Comparison of ENCODE assay signal across 10 cellular contexts in the genomic region with DNA sequence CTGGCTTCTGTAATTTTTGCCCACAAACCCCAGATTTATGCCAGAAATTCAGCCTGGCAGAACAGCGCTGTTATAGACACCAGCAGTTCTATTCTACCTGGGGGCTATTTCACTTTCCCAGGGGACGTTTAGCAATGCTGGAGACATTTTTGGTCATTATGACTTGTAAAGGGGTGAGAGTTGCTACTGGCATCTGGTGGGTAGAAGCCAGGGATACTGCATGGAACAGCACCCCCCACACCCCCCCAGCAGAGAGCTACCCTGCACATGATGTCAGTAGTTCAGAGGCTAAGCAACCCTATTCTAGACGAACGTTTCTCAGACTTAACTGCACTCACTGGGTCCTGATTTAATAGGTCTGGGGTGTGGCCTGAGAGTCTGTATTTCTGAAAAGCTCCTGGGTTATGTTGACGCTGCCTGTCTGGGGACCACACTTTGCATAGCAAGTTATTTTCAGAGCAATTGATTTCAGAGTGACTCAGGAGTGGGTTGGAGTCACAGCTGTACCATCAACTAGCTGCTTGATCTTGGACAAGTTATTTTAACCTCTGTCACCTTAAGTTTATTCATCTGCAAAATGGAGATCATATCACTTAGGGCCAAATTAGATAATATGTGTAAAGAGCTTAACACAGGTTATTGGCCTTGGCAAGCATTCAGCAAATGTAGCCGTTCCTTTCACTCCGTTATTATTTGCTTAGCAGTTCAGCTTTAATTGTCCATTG. TPM values are rescaled to one million over a fixed set of nuclear protein-coding genes. Genes with fewer than 3 reads are reported as not detected.
A peak's percentile ranks its signal among the peaks of the same experiment; 100 is the strongest.
DNase-seq lines count a peak whose midpoint lies in the region; ATAC-seq lines count a peak whose summit lies in the region.
"Had no signal": no experiment of that assay in that cellular context is flagged by ENCODE, and none has a peak within 500 bp of the region (broad histone marks: within the 10 kb centered on the region; RNA-seq: fewer than 3 reads in every experiment).

No MANE protein-coding gene starts in this region.

- no peak overlapping the region for H2BK15ac ChIP-seq in neuronal stem cell (ENCODE audit: low read length)

- no peak overlapping the region for H2AK5ac ChIP-seq in neuronal stem cell (ENCODE audit: low read depth, low read length)

- WGBS in neuronal stem cell (ENCODE audit: extremely low coverage in 2 of 2, insufficient read length in 2 of 2, insufficient replicate concordance in 1 of 2), 2 donors, result no CpG with 5 or more reads among the region's 7 CpGs

- no peak overlapping the region for H3K4me3 ChIP-seq in neuronal stem cell (ENCODE audit: low read length in 2 of 2)
- H3K4me3 ChIP-seq: upper lobe of right lung had no signal

- H3K4me1 Mint-ChIP-seq in activated T-helper 17 cell treated with anti-CD3 and anti-CD28 coated beads, Interleukin-2, amount 50 U/mL, for 72 hours, result peaks cover 58% of the 10 kb centered on the region

- H3K27ac Mint-ChIP-seq in activated T-helper 17 cell treated with anti-CD3 and anti-CD28 coated beads, Interleukin-2, amount 50 U/mL, for 72 hours, result no peak overlapping the region
- H3K27ac Mint-ChIP-seq: progenitor cell of endocrine pancreas had no signal

- no peak overlapping the region for H3K18ac ChIP-seq in neuronal stem cell (ENCODE audit: low read length)

- no peaks in the 10 kb centered on the region for H3K36me3 ChIP-seq in neuronal stem cell (replicated peaks in 1 of 2; ENCODE audit: control insufficient read depth in 2 of 2, insufficient read depth in 2 of 2, low read length in 2 of 2)
- H3K36me3 ChIP-seq: upper lobe of right lung had no signal

- H3K23ac ChIP-seq in neuronal stem cell (ENCODE audit: low read depth, low read length, poor library complexity), result no peak overlapping the region

- no peak overlapping the region for H4K8ac ChIP-seq in neuronal stem cell (ENCODE audit: low read depth, low read length)

- H3K4me2 ChIP-seq in neuronal stem cell (ENCODE audit: insufficient read depth, low read length, poor library complexity, severe bottlenecking), result no peak overlapping the region

- peaks cover 3% of the 10 kb centered on the region for H3K9me3 Mint-ChIP-seq in activated T-helper 17 cell treated with anti-CD3 and anti-CD28 coated beads, Interleukin-2, amount 50 U/mL, for 72 hours

- H2BK12ac ChIP-seq in neuronal stem cell (ENCODE audit: low read length), result no peak overlapping the region

- H3K4ac ChIP-seq in neuronal stem cell (ENCODE audit: low read length), result no peak overlapping the region

- H3K9ac ChIP-seq in neuronal stem cell (ENCODE audit: low read depth, low read length, poor library complexity), result no peak overlapping the region

- no peaks in the 10 kb centered on the region for H3K79me1 ChIP-seq in neuronal stem cell (ENCODE audit: low read depth, low read length)

- H3K36me3 Mint-ChIP-seq in activated T-helper 17 cell treated with anti-CD3 and anti-CD28 coated beads, Interleukin-2, amount 50 U/mL, for 72 hours (ENCODE audit: low read depth), result peaks cover 7% of the 10 kb centered on the region

- H2AFZ ChIP-seq in neuronal stem cell (ENCODE audit: low read length), result no peak overlapping the region

- ATAC-seq in GM18498 (IDR thresholded peaks at IDR 0.05; ENCODE audit: unreplicated experiment) (peak; percentile 97), GM21526 (IDR thresholded peaks at IDR 0.05; ENCODE audit: low FRiP score, unreplicated experiment) (peak; percentile 94), HG03521 (IDR thresholded peaks at IDR 0.05; ENCODE audit: unreplicated experiment) (peak; percentile 96)
- ATAC-seq in activated T-helper 17 cell treated with anti-CD3 and anti-CD28 coated beads, Interleukin-2, amount 50 U/mL, for 72 hours (replicated peaks), result peak; percentile 60
- ATAC-seq: upper lobe of right lung had no signal

- no peak overlapping the region for H3K4me3 Mint-ChIP-seq in activated T-helper 17 cell treated with anti-CD3 and anti-CD28 coated beads, Interleukin-2, amount 50 U/mL, for 72 hours

- H3K9me3 ChIP-seq in neuronal stem cell (replicated peaks in 1 of 2; ENCODE audit: control insufficient read depth in 2 of 2, insufficient read depth in 1 of 2, low read depth in 1 of 2, low read length in 2 of 2), result no peaks in the 10 kb centered on the region
- H3K9me3 ChIP-seq: upper lobe of right lung had no signal

- H2BK120ac ChIP-seq in neuronal stem cell (ENCODE audit: low read depth, low read length), result no peak overlapping the region

- H4K91ac ChIP-seq in neuronal stem cell (ENCODE audit: low read depth, low read length, poor library complexity), result no peak overlapping the region

- no peak overlapping the region for H3K27ac ChIP-seq in neuronal stem cell (replicated peaks; ENCODE audit: low read length)
- H3K27ac ChIP-seq: upper lobe of right lung had no signal

- H3K14ac ChIP-seq in neuronal stem cell (ENCODE audit: low read length), result no peak overlapping the region

- H3K4me1 ChIP-seq in neuronal stem cell (ENCODE audit: control insufficient read depth in 2 of 2, insufficient read depth in 1 of 2, low read depth in 1 of 2, low read length in 2 of 2), result peaks cover 0 to 7% of the 10 kb centered on the region in 2 donors

- no peak overlapping the region for H2BK5ac ChIP-seq in neuronal stem cell (ENCODE audit: low read length)

- no peaks in the 10 kb centered on the region for H3K27me3 Mint-ChIP-seq in activated T-helper 17 cell treated with anti-CD3 and anti-CD28 coated beads, Interleukin-2, amount 50 U/mL, for 72 hours

- DNase-seq in glomerular visceral epithelial cell (ENCODE audit: extremely low spot score), result no peak
- no peak for DNase-seq in NCI-H128 (lab: John Stamatoyannopoulos, UW; ENCODE audit: unreplicated experiment)
- no peak for DNase-seq in neuronal stem cell (ENCODE audit: low spot score)
- no peak for DNase-seq in HPDE6-E6E7 (ENCODE audit: extremely low spot score)
- DNase-seq: upper lobe of right lung had no signal

- H3K27me3 ChIP-seq in neuronal stem cell (ENCODE audit: control insufficient read depth in 3 of 3, insufficient read depth in 3 of 3, low read depth in 1 of 3, low read length in 3 of 3), result no peaks in the 10 kb centered on the region
- H3K27me3 ChIP-seq: upper lobe of right lung had no signal

RNA-seq across cellular contexts. Expression of a gene that starts 48.5 kb away (rescaled TPM):
- total RNA-seq in activated T-helper 17 cell treated with anti-CD3 and anti-CD28 coated beads, Interleukin-2, amount 50 U/mL, for 72 hours, result 10 to 100 TPM; 36.2 to 61.7 TPM
- 7.7 TPM for polyA plus RNA-seq in neuronal stem cell (2013, experiment 1 of 2)
- 7.7 TPM for polyA plus RNA-seq in neuronal stem cell (2013, experiment 2 of 2)
